28 cellular contexts compared by ENCODE assay signal in genomic region chr1:11561740-11562139, GRCh38.
"Had no signal": no experiment of that assay in that cellular context is flagged by ENCODE, and none has a peak within 500 bp of the region (broad histone marks: within the 10 kb centered on the region; RNA-seq: fewer than 3 reads in every experiment).

No MANE protein-coding gene starts in this region.

- H3K4me1 Mint-ChIP-seq: stimulated activated effector memory CD8-positive, alpha-beta T cell treated with anti-CD3 and anti-CD28 coated beads, Interleukin-12 subunit alpha, Interleukin-12 subunit beta, amount 100 ng/mL, for 72 hours had no signal

- H3K9me3 Mint-ChIP-seq: stimulated activated effector memory CD8-positive, alpha-beta T cell treated with anti-CD3 and anti-CD28 coated beads, Interleukin-12 subunit alpha, Interleukin-12 subunit beta, amount 100 ng/mL, for 72 hours; stimulated activated memory B cell treated with anti-CD40 and anti-IgM and Interleukin-4, amounts not matched to agents 10 μg/mL and 1 μg/mL and 100 μg/mL, for 72 hours; stimulated activated naive CD8-positive, alpha-beta T cell treated with anti-CD3 and anti-CD28 coated beads, Interleukin-15, amount 100 ng/mL, for 72 hours; stimulated activated naive CD8-positive, alpha-beta T cell treated with anti-CD3 and anti-CD28 coated beads, Interleukin-15, Interleukin-2, amounts not matched to agents 100 ng/mL and 50 ng/mL, for 24 hours; type B pancreatic cell had no signal

- H3K27me3 ChIP-seq: testis, thyroid gland, upper lobe of left lung, vagina had no signal

- ATAC-seq: stimulated activated effector memory CD8-positive, alpha-beta T cell treated with anti-CD3 and anti-CD28 coated beads, Interleukin-12 subunit alpha, Interleukin-12 subunit beta, amount 100 ng/mL, for 72 hours; stimulated activated memory B cell treated with anti-CD40 and anti-IgM and Interleukin-4, amounts not matched to agents 10 μg/mL and 1 μg/mL and 100 μg/mL, for 72 hours; stimulated activated naive CD8-positive, alpha-beta T cell treated with anti-CD3 and anti-CD28 coated beads, Interleukin-15, amount 100 ng/mL, for 72 hours; stimulated activated naive CD8-positive, alpha-beta T cell treated with anti-CD3 and anti-CD28 coated beads, Interleukin-15, Interleukin-2, amounts not matched to agents 100 U/mL and 50 U/mL, for 24 hours; upper lobe of right lung had no signal

- H3K27ac Mint-ChIP-seq: stimulated activated effector memory CD8-positive, alpha-beta T cell treated with anti-CD3 and anti-CD28 coated beads, Interleukin-12 subunit alpha, Interleukin-12 subunit beta, amount 100 ng/mL, for 72 hours; stimulated activated memory B cell treated with anti-CD40 and anti-IgM and Interleukin-4, amounts not matched to agents 10 μg/mL and 1 μg/mL and 100 μg/mL, for 72 hours; stimulated activated naive CD8-positive, alpha-beta T cell treated with anti-CD3 and anti-CD28 coated beads, Interleukin-15, Interleukin-2, amounts not matched to agents 100 ng/mL and 50 ng/mL, for 24 hours had no signal

- H3K4me3 Mint-ChIP-seq: stimulated activated effector memory CD8-positive, alpha-beta T cell treated with anti-CD3 and anti-CD28 coated beads, Interleukin-12 subunit alpha, Interleukin-12 subunit beta, amount 100 ng/mL, for 72 hours; stimulated activated memory B cell treated with anti-CD40 and anti-IgM and Interleukin-4, amounts not matched to agents 10 μg/mL and 1 μg/mL and 100 μg/mL, for 72 hours; stimulated activated naive CD8-positive, alpha-beta T cell treated with anti-CD3 and anti-CD28 coated beads, Interleukin-15, amount 100 ng/mL, for 72 hours; stimulated activated naive CD8-positive, alpha-beta T cell treated with anti-CD3 and anti-CD28 coated beads, Interleukin-15, Interleukin-2, amounts not matched to agents 100 ng/mL and 50 ng/mL, for 24 hours; type B pancreatic cell had no signal

- FAIRE-seq: urothelium cell line had no signal

- H3K36me3 Mint-ChIP-seq: stimulated activated effector memory CD8-positive, alpha-beta T cell treated with anti-CD3 and anti-CD28 coated beads, Interleukin-12 subunit alpha, Interleukin-12 subunit beta, amount 100 ng/mL, for 72 hours; stimulated activated memory B cell treated with anti-CD40 and anti-IgM and Interleukin-4, amounts not matched to agents 10 μg/mL and 1 μg/mL and 100 μg/mL, for 72 hours; type B pancreatic cell had no signal

- H3K4me1 ChIP-seq: stomach, suprapubic skin, testis, thyroid gland, tibial artery, tibial nerve, transverse colon, upper lobe of left lung, upper lobe of right lung, uterus, vagina had no signal

- H3K36me3 ChIP-seq: stomach, suprapubic skin, thoracic aorta, thyroid gland, tibial artery, tibial nerve, transverse colon, upper lobe of left lung, upper lobe of right lung, uterus, vagina had no signal

- H3K9me3 ChIP-seq: stomach, suprapubic skin, testis, thoracic aorta, thyroid gland, tibial artery, tibial nerve, transverse colon, upper lobe of left lung, upper lobe of right lung, uterus, vagina had no signal

- H3K4me3 ChIP-seq: stomach, suprapubic skin, testis, thoracic aorta, thyroid gland, tibial artery, tibial nerve, transverse colon, upper lobe of left lung, upper lobe of right lung, uterus, vagina had no signal

- DNase-seq: stimulated activated CD4-positive, alpha-beta T cell treated with anti-CD3 and anti-CD28 coated beads, Interleukin-2, amount 100 ng/mL, for 48 hours; stimulated activated CD4-positive, alpha-beta T cell treated with anti-CD3 and anti-CD28 coated beads, Interleukin-4, amount 100 ng/mL, for 1 hour; stimulated activated CD4-positive, alpha-beta T cell treated with anti-CD3 and anti-CD28 coated beads, Interleukin-4, amount 100 ng/mL, for 24 hours; stimulated activated CD4-positive, alpha-beta T cell treated with anti-CD3 and anti-CD28 coated beads, Interleukin-4, amount 100 ng/mL, for 4 hours; stimulated activated CD8-positive, alpha-beta memory T cell treated with anti-CD3 and anti-CD28 coated beads, Interleukin-4, amount 100 ng/mL, for 48 hours; stimulated activated naive CD4-positive, alpha-beta T cell; stimulated activated naive CD4-positive, alpha-beta T cell treated with Interleukin-2 at 50 U/mL for 16 hours; stimulated activated naive CD8-positive, alpha-beta T cell treated with anti-CD3 and anti-CD28 coated beads, Interleukin-15, amount 100 ng/mL, for 72 hours; stimulated activated naive CD8-positive, alpha-beta T cell treated with anti-CD3 and anti-CD28 coated beads, Interleukin-15, Interleukin-2, amounts not matched to agents 100 U/mL and 50 U/mL, for 24 hours; stomach; substantia nigra; testis; thyroid gland; tibial artery; transverse colon; trophoblast cell; upper lobe of left lung; uterus had no signal

- H3K27ac ChIP-seq: stomach, suprapubic skin, testis, thoracic aorta, thyroid gland, tibial artery, tibial nerve, transverse colon, upper lobe of left lung, upper lobe of right lung, uterus, vagina had no signal
